9 cellular contexts compared by ENCODE assay signal in the genomic region with DNA sequence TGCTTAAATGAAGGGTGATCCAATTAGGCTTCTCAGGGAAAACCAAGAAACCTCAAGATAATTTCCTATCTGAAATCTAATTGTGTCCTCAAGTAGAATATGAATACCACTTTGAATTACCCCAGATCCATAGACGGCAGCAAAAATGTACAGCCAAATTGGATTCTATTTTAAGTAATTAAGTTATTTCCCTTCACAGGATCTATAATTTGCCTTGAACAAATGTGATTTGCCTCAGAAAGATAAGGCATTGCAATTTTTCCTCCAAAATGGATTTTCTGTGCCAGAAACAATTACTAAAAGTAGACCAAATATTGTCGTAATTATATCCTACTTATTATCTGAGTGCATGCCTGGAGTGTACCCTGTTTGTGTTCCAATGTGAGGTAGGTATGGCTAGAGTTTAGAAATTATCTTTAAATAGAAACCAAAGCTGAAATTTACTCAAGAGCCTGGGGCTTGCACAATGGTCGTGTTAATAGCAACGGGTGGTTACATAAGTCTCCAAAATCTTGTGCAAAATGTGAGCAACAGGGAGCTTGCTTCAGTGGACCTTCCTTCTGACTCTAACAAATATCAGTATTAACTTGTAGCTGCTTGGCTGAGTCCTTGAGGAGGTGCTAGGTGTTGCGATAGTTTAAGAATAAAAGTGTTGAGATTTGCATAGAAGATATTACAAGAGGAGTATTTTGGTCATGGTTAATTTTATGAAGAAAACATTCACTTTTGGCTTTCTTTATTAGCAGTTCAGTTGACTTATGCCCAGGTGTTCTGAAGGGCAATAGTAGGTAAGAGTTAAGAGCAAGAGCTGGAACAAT. TPM values are rescaled to one million over a fixed set of nuclear protein-coding genes. Genes with fewer than 3 reads are reported as not detected.
DNase-seq lines count a peak whose midpoint lies in the region; ATAC-seq and TF ChIP-seq lines count a peak whose summit lies in the region.
"Had no signal": no experiment of that assay in that cellular context is flagged by ENCODE, and none has a peak within 500 bp of the region (broad histone marks: within the 10 kb centered on the region; RNA-seq: fewer than 3 reads in every experiment).

No MANE protein-coding gene starts in this region.

- peak; percentile 74 for DNase-seq in CD14-positive monocyte (ENCODE audit: low spot score)
- DNase-seq in SKM-1 treated with dmso at 0.1 percent for 144 hours (lab: John Stamatoyannopoulos, UW; ENCODE audit: unreplicated experiment) = peak; percentile 96
- peak in 1 of 3 donors; percentile 48 for DNase-seq in immature natural killer cell
- DNase-seq in effector CD8-positive, alpha-beta T cell (lab: John Stamatoyannopoulos, UW) = no peak
- no peak for DNase-seq in NCI-H1436 (lab: John Stamatoyannopoulos, UW)
- DNase-seq in foreskin melanocyte = no peak
- DNase-seq: retina had no signal

- H3K9me3 Mint-ChIP-seq in CD14-positive monocyte (peaks cover 0 to 3% (median 0%) of the 10 kb centered on the region in 7 donors), IgD-negative memory B cell (peaks cover 0 to 3% (median 2%) of the 10 kb centered on the region in 3 donors), immature natural killer cell (no peaks in the 10 kb centered on the region)

- H3K4me3 Mint-ChIP-seq in CD14-positive monocyte = peak overlapping the region; percentile 92 to 98
- H3K4me3 Mint-ChIP-seq in IgD-negative memory B cell = peak overlapping the region in 3 of 4 donors; percentile 85 to 97 (median 88)
- H3K4me3 Mint-ChIP-seq in immature natural killer cell = peak overlapping the region in 1 of 5 donors; percentile 22

- intact Hi-C loops in CD14-positive monocyte (cut with micrococcal nuclease) = loop anchor here (5.0 to 10.0 kb wide), 7 partner anchors 58 to 368 kb away; a partner anchor contains a TSS

- H3K27ac Mint-ChIP-seq in CD14-positive monocyte = peak overlapping the region; percentile 94 to 97 (median 95)
- peak overlapping the region; percentile 44 to 99 (median 89) for H3K27ac Mint-ChIP-seq in IgD-negative memory B cell
- peak overlapping the region in 5 of 6 donors; percentile 25 to 98 (median 46) for H3K27ac Mint-ChIP-seq in immature natural killer cell

- no peak for TF ChIP-seq CTCF in CD14-positive monocyte (IDR thresholded peaks at IDR 0.05)

- H3K36me3 Mint-ChIP-seq in CD14-positive monocyte = peaks cover 26 to 28% of the 10 kb centered on the region in 2 donors
- peaks cover 24% of the 10 kb centered on the region for H3K36me3 Mint-ChIP-seq in IgD-negative memory B cell
- peaks cover 20 to 34% (median 24%) of the 10 kb centered on the region in 3 donors for H3K36me3 Mint-ChIP-seq in immature natural killer cell

- H3K27me3 Mint-ChIP-seq in CD14-positive monocyte (ENCODE audit: low read depth in 3 of 3) (peaks cover 0 to 5% (median 0%) of the 10 kb centered on the region in 3 donors), IgD-negative memory B cell (peaks cover 2% of the 10 kb centered on the region), immature natural killer cell (ENCODE audit: low read depth in 3 of 3) (peaks cover 31 to 61% (median 40%) of the 10 kb centered on the region in 3 donors)

- no peak for ATAC-seq in HG02588 (IDR thresholded peaks at IDR 0.05; ENCODE audit: unreplicated experiment)

- peaks cover 63% of the 10 kb centered on the region for H3K4me1 Mint-ChIP-seq in CD14-positive monocyte
- H3K4me1 Mint-ChIP-seq in IgD-negative memory B cell = peaks cover 43 to 63% (median 49%) of the 10 kb centered on the region in 3 donors
- peaks cover 38% of the 10 kb centered on the region in 2 donors for H3K4me1 Mint-ChIP-seq in immature natural killer cell

RNA-seq across cellular contexts. Expression of a gene that starts 4.8 kb away (rescaled TPM):
- polyA plus RNA-seq in CD14-positive monocyte (100 to 1,000 TPM; 140 to 391 TPM), IgD-negative memory B cell (862 TPM), immature natural killer cell (100 to 1,000 TPM; 147 to 758 (median 582) TPM)

Comparison
In these comparisons a context has a peak if more than half of its experiments do, and no peak if none do; other contexts are left out.
1. DNase-seq: peak in CD14-positive monocyte (single experiment) and SKM-1 treated with dmso at 0.1 percent for 144 hours (single experiment); none in effector CD8-positive, alpha-beta T cell (single experiment), NCI-H1436 (single experiment) and foreskin melanocyte (single experiment).
2. Peak in every context shown above with its lines, with median percentiles within 50 percentile points of each other: H3K27ac Mint-ChIP-seq.